ENCODE assay signal across 24 cellular contexts in genomic region chr10:5758927-5759326, GRCh38. TPM values are rescaled to one million over a fixed set of nuclear protein-coding genes. Genes with fewer than 3 reads are reported as not detected.
DNase-seq lines count a peak whose midpoint lies in the region; ATAC-seq and TF ChIP-seq lines count a peak whose summit lies in the region.
"Had no signal": no experiment of that assay in that cellular context is flagged by ENCODE, and none has a peak within 500 bp of the region (broad histone marks: within the 10 kb centered on the region; RNA-seq: fewer than 3 reads in every experiment).

No MANE protein-coding gene starts in this region.

- no peak for TF ChIP-seq CTCF in heart right ventricle (IDR thresholded peaks at IDR 0.05)
- TF ChIP-seq CTCF in testis (IDR thresholded peaks at IDR 0.05): no peak

- H3K36me3 ChIP-seq in heart right ventricle (peaks cover 0 to 97% (median 34%) of the 10 kb centered on the region in 9 donors), testis (ENCODE audit: low read depth, missing control alignments) (no peaks in the 10 kb centered on the region)

- H3K27me3 Mint-ChIP-seq in T-helper 1 cell treated with Interleukin-12 subunit alpha and Interleukin-12 subunit beta and Interleukin-4 antibody, amounts not matched to agents 30 μg/mL and 1 μg/mL, for 36 hours (ENCODE audit: low read depth): no peaks in the 10 kb centered on the region
- no peaks in the 10 kb centered on the region for H3K27me3 Mint-ChIP-seq in immature natural killer cell (ENCODE audit: low read depth in 3 of 3)

- H3K4me3 Mint-ChIP-seq in T-helper 1 cell treated with Interleukin-12 subunit alpha and Interleukin-12 subunit beta and Interleukin-4 antibody, amounts not matched to agents 30 μg/mL and 1 μg/mL, for 36 hours: no peak overlapping the region
- H3K4me3 Mint-ChIP-seq in immature natural killer cell: no peak overlapping the region

- H3K9me3 Mint-ChIP-seq in T-helper 1 cell treated with Interleukin-12 subunit alpha and Interleukin-12 subunit beta and Interleukin-4 antibody, amounts not matched to agents 30 μg/mL and 1 μg/mL, for 36 hours: no peaks in the 10 kb centered on the region
- no peaks in the 10 kb centered on the region for H3K9me3 Mint-ChIP-seq in immature natural killer cell

- peaks cover 41% of the 10 kb centered on the region for H3K36me3 Mint-ChIP-seq in T-helper 1 cell treated with Interleukin-12 subunit alpha and Interleukin-12 subunit beta and Interleukin-4 antibody, amounts not matched to agents 30 μg/mL and 1 μg/mL, for 36 hours (ENCODE audit: low read depth)
- peaks cover 17 to 37% (median 36%) of the 10 kb centered on the region in 3 donors for H3K36me3 Mint-ChIP-seq in immature natural killer cell

- no peak overlapping the region for H3K4me3 ChIP-seq in heart right ventricle
- no peak overlapping the region for H3K4me3 ChIP-seq in testis
- H3K4me3 ChIP-seq: ascending aorta, left lung, mucosa of descending colon, thyroid gland had no signal

- peak in 5 of 8 donors; percentile 46 to 79 (median 63) for ATAC-seq in heart right ventricle
- no peak for ATAC-seq in Right ventricle myocardium inferior
- ATAC-seq in GM19455 (IDR thresholded peaks at IDR 0.05; ENCODE audit: unreplicated experiment): no peak
- ATAC-seq: left lung, mucosa of descending colon had no signal

- H3K4me1 Mint-ChIP-seq in T-helper 1 cell treated with Interleukin-12 subunit alpha and Interleukin-12 subunit beta and Interleukin-4 antibody, amounts not matched to agents 30 μg/mL and 1 μg/mL, for 36 hours (ENCODE audit: low read depth): peaks cover 4% of the 10 kb centered on the region
- no peaks in the 10 kb centered on the region for H3K4me1 Mint-ChIP-seq in immature natural killer cell

- no peak for DNase-seq in T-helper 1 cell
- no peak for DNase-seq in heart right ventricle
- DNase-seq in Right ventricle myocardium inferior (ENCODE audit: missing footprints): no peak
- no peak for DNase-seq in immature natural killer cell
- DNase-seq in testis: no peak
- no peak for DNase-seq in stimulated activated CD4-positive, alpha-beta T cell treated with anti-CD3 and anti-CD28 coated beads, Interleukin-12 subunit alpha, Interleukin-12 subunit beta, amount 100 ng/mL, for 4 hours
- DNase-seq: activated CD4-positive, CD25-positive, alpha-beta regulatory T cell treated with anti-CD3 and anti-CD28 coated beads, Interleukin-2, amount 50 U/mL, for 72 hours; central memory CD4-positive, alpha-beta T cell; COR-L47; DMS79 treated with DMSO at 0.1 percent for 48 hours; glutamatergic neuron; left lung; mucosa of descending colon; NCI-H146; NCI-H2171; NCI-H526; SK-N-SH; stimulated activated CD4-positive, alpha-beta T cell treated with anti-CD3 and anti-CD28 coated beads, Interleukin-1b, Interleukin-23, amount 100 ng/mL, for 48 hours; T-helper 9 cell; thyroid gland had no signal

- H3K9me3 ChIP-seq in heart right ventricle (no peaks in the 10 kb centered on the region), testis (no peaks in the 10 kb centered on the region)
- H3K9me3 ChIP-seq: ascending aorta, left lung, mucosa of descending colon, SK-N-SH, thyroid gland had no signal

- intact Hi-C loops in heart right ventricle (cut with DNase I) (no loop called here), Right ventricle myocardium inferior (cut with DNase I) (no loop called here), testis (cut with DNase I; ENCODE audit: low total_unique reads) (no loop called here)

- TF ChIP-seq POLR2A in testis (IDR thresholded peaks at IDR 0.05): no peak

- H3K4me1 ChIP-seq in heart right ventricle: peaks cover 0 to 4% (median 0%) of the 10 kb centered on the region in 9 donors
- H3K4me1 ChIP-seq in testis: peaks cover 6% of the 10 kb centered on the region
- H3K4me1 ChIP-seq: ascending aorta, left lung, thyroid gland had no signal

- no peak overlapping the region for H3K27ac ChIP-seq in heart right ventricle
- peak overlapping the region; percentile 1 to 8 for H3K27ac ChIP-seq in testis
- H3K27ac ChIP-seq: 22Rv1, left lung, thyroid gland had no signal

- 69 to 72% methylated on average over 2 of the region's 2 CpGs for WGBS in heart right ventricle, 2 donors
- WGBS in testis, 2 donors: 73 to 87% methylated on average over 2 of the region's 2 CpGs

- H3K27ac Mint-ChIP-seq in T-helper 1 cell treated with Interleukin-12 subunit alpha and Interleukin-12 subunit beta and Interleukin-4 antibody, amounts not matched to agents 30 μg/mL and 1 μg/mL, for 36 hours: peak overlapping the region; percentile 51
- peak overlapping the region in 5 of 6 donors; percentile 6 to 79 (median 49) for H3K27ac Mint-ChIP-seq in immature natural killer cell

- H3K27me3 ChIP-seq in heart right ventricle (no peaks in the 10 kb centered on the region), testis (no peaks in the 10 kb centered on the region)
- H3K27me3 ChIP-seq: ascending aorta, left lung, thyroid gland had no signal

RNA-seq across cellular contexts. Expression of gene GDI2, which starts 54.3 kb away (rescaled TPM):
- total RNA-seq in heart right ventricle: 100 to 1,000 TPM in 6 of 10 donors, 10 to 100 TPM in 4; 89.1 to 145 (median 102) TPM
- 10 to 100 TPM; 21.8 to 99.6 TPM for polyA plus RNA-seq in heart right ventricle
- total RNA-seq in Right ventricle myocardium inferior: 101 TPM
- polyA plus RNA-seq in immature natural killer cell: 100 to 1,000 TPM; 181 to 290 (median 199) TPM
- total RNA-seq in testis: 100 to 1,000 TPM; 184 to 204 TPM
- polyA plus RNA-seq in testis (ENCODE audit: insufficient read depth, low read depth, low replicate concordance): 144 TPM

Comparison
In these comparisons a context has a peak if more than half of its experiments do, and no peak if none do; other contexts are left out.
1. ATAC-seq: peak in heart right ventricle (5 of 8); none in Right ventricle myocardium inferior (single experiment) and GM19455 (single experiment).
2. H3K27ac ChIP-seq: peak in testis (2 of 2); none in heart right ventricle (0 of 10).